16 cellular contexts compared by ENCODE assay signal in the genomic region with DNA sequence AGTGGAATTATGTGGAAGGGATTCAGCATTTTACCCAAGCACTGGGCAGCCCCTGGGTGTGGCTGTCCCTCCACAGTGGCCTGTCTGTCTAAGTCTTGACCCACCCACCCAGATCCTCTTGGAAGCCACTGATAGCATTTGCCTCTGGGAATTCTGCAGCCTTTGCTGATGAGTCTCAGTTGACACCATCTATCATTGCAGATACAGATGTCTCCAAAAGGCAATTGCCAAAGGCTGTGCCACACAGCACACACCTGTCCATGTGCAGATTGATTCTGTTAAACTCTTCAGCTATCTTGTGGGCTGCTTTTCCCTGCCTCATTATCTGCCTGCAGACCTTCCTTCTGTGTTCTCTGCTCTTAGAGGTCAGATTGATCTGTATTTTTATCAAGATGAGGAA. TPM values are rescaled to one million over a fixed set of nuclear protein-coding genes. Genes with fewer than 3 reads are reported as not detected.
DNase-seq lines count a peak whose midpoint lies in the region; ATAC-seq and TF ChIP-seq lines count a peak whose summit lies in the region.
"Had no signal": no experiment of that assay in that cellular context is flagged by ENCODE, and none has a peak within 500 bp of the region (broad histone marks: within the 10 kb centered on the region; RNA-seq: fewer than 3 reads in every experiment).

No MANE protein-coding gene starts in this region.

- H3K4me3 ChIP-seq in BLaER1 treated with 17β-estradiol and CSF1 and Interleukin-3, amounts not matched to agents 10 nM and 100 nM = peak overlapping the region in 2 of 10 experiments; percentile 8 to 17; a peak in 2 of 20 replicates
- H3K4me3 ChIP-seq in HL-60 (replicated peaks; ENCODE audit: insufficient read depth, low read length) = no peak overlapping the region
- H3K4me3 ChIP-seq: A549, Peyer's patch, SK-N-MC had no signal

- intact Hi-C loops in dendritic cell treated with granulocyte-macrophage colony-stimulating factor and Interleukin-4, amounts not matched to agents 40 ng/mL and 50 ng/mL, for 4 days (cut with micrococcal nuclease) = loop anchor here (5.0 kb wide), 1 partner anchor 44 kb away; no protein-coding TSS in a partner anchor

- no peak for ATAC-seq in HG02798 (IDR thresholded peaks at IDR 0.05; ENCODE audit: poor library complexity, unreplicated experiment)

- peak overlapping the region in 10 of 11 experiments; percentile 48 to 73 (median 66); a peak in 19 of 22 replicates for H3K9ac ChIP-seq in BLaER1 treated with 17β-estradiol and CSF1 and Interleukin-3, amounts not matched to agents 10 nM and 100 nM

- H4K20me1 ChIP-seq in BLaER1 treated with 17β-estradiol and CSF1 and Interleukin-3, amounts not matched to agents 10 nM and 100 nM = no peaks in the 10 kb centered on the region

- H3K27ac Mint-ChIP-seq in dendritic cell treated with granulocyte-macrophage colony-stimulating factor and Interleukin-4, amounts not matched to agents 40 ng/mL and 50 ng/mL, for 4 days = peak overlapping the region; percentile 65
- H3K27ac Mint-ChIP-seq in osteocyte (ENCODE audit: unreplicated experiment) = no peak overlapping the region

- H3K36me3 Mint-ChIP-seq in dendritic cell treated with granulocyte-macrophage colony-stimulating factor and Interleukin-4, amounts not matched to agents 40 ng/mL and 50 ng/mL, for 4 days (ENCODE audit: low read depth) = no peaks in the 10 kb centered on the region
- no peaks in the 10 kb centered on the region for H3K36me3 Mint-ChIP-seq in osteocyte (ENCODE audit: unreplicated experiment)

- H3K4me1 ChIP-seq in BLaER1 treated with 17β-estradiol and CSF1 and Interleukin-3, amounts not matched to agents 10 nM and 100 nM = peaks cover 35 to 95% (median 86%) of the 10 kb centered on the region in 10 experiments
- H3K4me1 ChIP-seq: Peyer's patch had no signal

- H3K27me3 Mint-ChIP-seq in dendritic cell treated with granulocyte-macrophage colony-stimulating factor and Interleukin-4, amounts not matched to agents 40 ng/mL and 50 ng/mL, for 4 days = peaks cover 7% of the 10 kb centered on the region
- peaks cover 41% of the 10 kb centered on the region for H3K27me3 Mint-ChIP-seq in osteocyte (ENCODE audit: unreplicated experiment)

- H3K27me3 ChIP-seq in BLaER1 treated with 17β-estradiol and CSF1 and Interleukin-3, amounts not matched to agents 10 nM and 100 nM = no peaks in the 10 kb centered on the region
- H3K27me3 ChIP-seq in HL-60 (ENCODE audit: insufficient read depth, poor library complexity, severe bottlenecking) = no peaks in the 10 kb centered on the region
- H3K27me3 ChIP-seq: Peyer's patch had no signal

- no peak overlapping the region for H3K4me3 Mint-ChIP-seq in dendritic cell treated with granulocyte-macrophage colony-stimulating factor and Interleukin-4, amounts not matched to agents 40 ng/mL and 50 ng/mL, for 4 days
- no peak overlapping the region for H3K4me3 Mint-ChIP-seq in osteocyte (ENCODE audit: unreplicated experiment)

- peak overlapping the region; percentile 70 to 94 (median 86) for H3K4me2 ChIP-seq in BLaER1 treated with 17β-estradiol and CSF1 and Interleukin-3, amounts not matched to agents 10 nM and 100 nM

- H3K4me1 Mint-ChIP-seq in dendritic cell treated with granulocyte-macrophage colony-stimulating factor and Interleukin-4, amounts not matched to agents 40 ng/mL and 50 ng/mL, for 4 days (ENCODE audit: low read depth) = peaks cover 64% of the 10 kb centered on the region
- H3K4me1 Mint-ChIP-seq in osteocyte (ENCODE audit: unreplicated experiment) = peaks cover 3% of the 10 kb centered on the region

- DNase-seq in HL-60 (ENCODE audit: low read depth in 1 of 2, low spot score in 1 of 2) (no peak), osteocyte (ENCODE audit: extremely low spot score, unreplicated experiment) (peak; percentile 40), NCI-H526 treated with DMSO at 0.1 percent for 48 hours (lab: John Stamatoyannopoulos, UW) (no peak), NCI-H1436 (lab: John Stamatoyannopoulos, UW) (no peak)
- DNase-seq: Calu3, NCI-H1092, NCI-H2081 treated with DMSO at 0.1 percent for 48 hours, Peyer's patch, Right ventricle myocardium superior had no signal

- no peaks in the 10 kb centered on the region for H3K9me3 Mint-ChIP-seq in dendritic cell treated with granulocyte-macrophage colony-stimulating factor and Interleukin-4, amounts not matched to agents 40 ng/mL and 50 ng/mL, for 4 days
- no peaks in the 10 kb centered on the region for H3K9me3 Mint-ChIP-seq in osteocyte (ENCODE audit: unreplicated experiment)

- peaks cover 0 to 39% (median 0%) of the 10 kb centered on the region in 11 experiments; a peak in 10 of 22 replicates for H3K36me3 ChIP-seq in BLaER1 treated with 17β-estradiol and CSF1 and Interleukin-3, amounts not matched to agents 10 nM and 100 nM
- H3K36me3 ChIP-seq: Peyer's patch had no signal

- TF ChIP-seq CTCF in HL-60 (IDR thresholded peaks at IDR 0.05; ENCODE audit: insufficient read depth, low read length) (no peak), osteocyte (IDR thresholded peaks at IDR 0.05) (no peak)

- peak overlapping the region; percentile 55 to 95 (median 85); a peak in 21 of 22 replicates for H3K27ac ChIP-seq in BLaER1 treated with 17β-estradiol and CSF1 and Interleukin-3, amounts not matched to agents 10 nM and 100 nM
- H3K27ac ChIP-seq in HL-60 (replicated peaks) = peak overlapping the region; percentile 87
- H3K27ac ChIP-seq: A549, C4-2B, Peyer's patch, SK-N-MC had no signal

- peaks cover 0 to 27% (median 0%) of the 10 kb centered on the region in 11 experiments; a peak in 5 of 22 replicates for H3K9me3 ChIP-seq in BLaER1 treated with 17β-estradiol and CSF1 and Interleukin-3, amounts not matched to agents 10 nM and 100 nM (replicated peaks in 1 of 11)
- H3K9me3 ChIP-seq: A549, Peyer's patch had no signal

RNA-seq across cellular contexts. Expression of a gene that starts 18.1 kb away (rescaled TPM):
- not detected in 2 replicates for total RNA-seq in osteocyte
- total RNA-seq: Calu3, MCF 10A, Peyer's patch had no signal
